Comparison of ENCODE assay signal across 12 cellular contexts in genomic region chr14:51014086-51014485, GRCh38.
DNase-seq lines count a peak whose midpoint lies in the region; ATAC-seq and TF ChIP-seq lines count a peak whose summit lies in the region.
"Had no signal": no experiment of that assay in that cellular context is flagged by ENCODE, and none has a peak within 500 bp of the region (broad histone marks: within the 10 kb centered on the region; RNA-seq: fewer than 3 reads in every experiment).

No MANE protein-coding gene starts in this region.

- no peaks in the 10 kb centered on the region for H3K9me3 ChIP-seq in upper lobe of right lung
- H3K9me3 ChIP-seq: Caco-2 had no signal

- DNase-seq in BJ (ENCODE audit: low read depth) (peak; percentile 71), NCI-H226 (peak; percentile 64), fibroblast of gingiva (ENCODE audit: low read depth) (peak; percentile 66), pons (ENCODE audit: low spot score) (peak; percentile 71), coronary artery (ENCODE audit: low spot score) (no peak), NCI-H1417 treated with DMSO at 0.1 percent for 48 hours (lab: John Stamatoyannopoulos, UW) (no peak), upper lobe of right lung (no peak)
- DNase-seq: activated T-cell treated with anti-CD3 and anti-CD28 coated beads, Interleukin-2, amount 50 U/mL, for 24 hours; Caco-2; RPMI8226 had no signal

- no peak for ATAC-seq in HG03442 (IDR thresholded peaks at IDR 0.05; ENCODE audit: unreplicated experiment)
- no peak for ATAC-seq in upper lobe of right lung
- ATAC-seq: HepG2 had no signal

- no peaks in the 10 kb centered on the region for H3K4me1 ChIP-seq in upper lobe of right lung
- H3K4me1 ChIP-seq: Caco-2 had no signal

- intact Hi-C loops in upper lobe of right lung (cut with DNase I) = no loop called here

- H3K27me3 ChIP-seq in BJ (ENCODE audit: control insufficient read depth, insufficient read depth, low read length) (no peaks in the 10 kb centered on the region), upper lobe of right lung (no peaks in the 10 kb centered on the region)

- H3K27ac ChIP-seq in coronary artery (no peak overlapping the region), upper lobe of right lung (no peak overlapping the region)

- H3K4me3 ChIP-seq in BJ (ENCODE audit: low read depth, low read length) = no peak overlapping the region
- H3K4me3 ChIP-seq in coronary artery = no peak overlapping the region
- no peak overlapping the region for H3K4me3 ChIP-seq in upper lobe of right lung

- H3K36me3 ChIP-seq in BJ (ENCODE audit: control insufficient read depth, insufficient read depth, low read length) = no peaks in the 10 kb centered on the region
- no peaks in the 10 kb centered on the region for H3K36me3 ChIP-seq in upper lobe of right lung

- POLR2A ChIA-PET in BJ (lab: Charles Lee) = no interaction called here

- CTCF ChIA-PET in BJ (lab: Yijun Ruan, JAX) = interaction anchor here (1.2 kb wide), 1 partner anchor 9 kb away, joined by 3 read pairs; no protein-coding TSS in a partner anchor

- TF ChIP-seq CTCF in BJ (IDR thresholded peaks at IDR 0.05; ENCODE audit: insufficient read depth, low read depth, low read length) (no peak), coronary artery (IDR thresholded peaks at IDR 0.05) (no peak), upper lobe of right lung (IDR thresholded peaks at IDR 0.05) (no peak)

Comparison
In these comparisons a context has a peak if more than half of its experiments do, and no peak if none do; other contexts are left out.
1. DNase-seq: peak in BJ (single experiment), NCI-H226 (single experiment), fibroblast of gingiva (single experiment) and pons (single experiment); none in coronary artery (single experiment), NCI-H1417 treated with DMSO at 0.1 percent for 48 hours (single experiment) and upper lobe of right lung (single experiment).